10 cellular contexts compared by ENCODE assay signal in the genomic region with DNA sequence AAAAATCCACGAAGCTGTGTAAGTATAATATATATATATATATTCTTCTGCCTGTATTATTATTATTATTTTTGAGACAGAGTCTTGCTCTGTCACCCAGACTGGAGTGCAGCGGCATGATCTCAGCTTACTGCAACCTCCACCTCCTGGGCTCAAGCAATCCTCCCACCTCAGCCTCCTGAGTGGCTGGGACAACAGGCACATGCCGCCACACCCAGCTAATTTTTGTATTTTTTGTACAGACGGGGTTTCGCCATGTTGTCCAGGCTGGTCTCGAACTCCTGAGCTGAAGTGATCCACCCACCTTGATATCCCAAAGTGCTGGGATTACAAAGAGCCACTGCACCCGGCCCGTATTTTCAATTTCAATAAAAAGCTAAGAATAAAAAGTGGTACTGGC. TPM values are rescaled to one million over a fixed set of nuclear protein-coding genes. Genes with fewer than 3 reads are reported as not detected.
DNase-seq lines count a peak whose midpoint lies in the region; ATAC-seq and TF ChIP-seq lines count a peak whose summit lies in the region.
"Not testable (repeated sequence)": the region's sequence is repeated elsewhere in the genome, so short reads cannot be mapped to it uniquely, and the experiment has no call there.
"Had no signal": no experiment of that assay in that cellular context is flagged by ENCODE, and none has a peak within 500 bp of the region (broad histone marks: within the 10 kb centered on the region; RNA-seq: fewer than 3 reads in every experiment).

No MANE protein-coding gene starts in this region.

- H3K9ac ChIP-seq in NT2/D1 (ENCODE audit: insufficient read length, low read depth); rectal smooth muscle tissue (ENCODE audit: low read length): not testable (repeated sequence)

- H3K9me3 Mint-ChIP-seq in activated CD8-positive, alpha-beta memory T cell treated with anti-CD3 and anti-CD28 coated beads, Interleukin-2, amount 10 ng/mL, durations not matched to agents 7 days and 5 days (ENCODE audit: low read depth) = not testable (repeated sequence)

- CTCF ChIA-PET in activated CD8-positive, alpha-beta memory T cell treated with anti-CD3 and anti-CD28 coated beads, Interleukin-2, amount 10 ng/mL, durations not matched to agents 7 days and 5 days (lab: Charles Lee) = interaction anchor here (0.7 to 1.8 kb wide), 9 partner anchors 12 to 110 kb away, joined by 3 to 7 read pairs (median 3); a partner anchor contains a TSS

- intact Hi-C loops in breast epithelium (cut with DNase I; ENCODE audit: low total_unique reads); upper lobe of right lung (cut with DNase I): not testable (repeated sequence)

- H3K4me1 Mint-ChIP-seq in activated CD8-positive, alpha-beta memory T cell treated with anti-CD3 and anti-CD28 coated beads, Interleukin-2, amount 10 ng/mL, durations not matched to agents 7 days and 5 days = peaks cover 42% of the 10 kb centered on the region

- not testable (repeated sequence) for H3K9me2 ChIP-seq in DOHH2 (replicated peaks; ENCODE audit: control insufficient read depth, low read length)

- peak overlapping the region; percentile 80 for H3K4me3 ChIP-seq in DOHH2 (ENCODE audit: low read length)
- peak overlapping the region; percentile 99 for H3K4me3 ChIP-seq in NT2/D1 (ENCODE audit: insufficient read length, low read depth)
- H3K4me3 ChIP-seq in breast epithelium = peak overlapping the region; percentile 73 to 97 (median 96)
- H3K4me3 ChIP-seq in fibroblast of pulmonary artery (replicated peaks; ENCODE audit: low read depth, low read length) = peak overlapping the region; percentile 95
- peak overlapping the region; percentile 81 for H3K4me3 ChIP-seq in mesodermal cell (ENCODE audit: extremely low read depth, insufficient read depth, low read length, poor library complexity, severe bottlenecking)
- peak overlapping the region; percentile 88 for H3K4me3 ChIP-seq in rectal smooth muscle tissue (ENCODE audit: low read length)
- peak overlapping the region; percentile 81 for H3K4me3 ChIP-seq in upper lobe of right lung

- H3K36me3 Mint-ChIP-seq in activated CD8-positive, alpha-beta memory T cell treated with anti-CD3 and anti-CD28 coated beads, Interleukin-2, amount 10 ng/mL, durations not matched to agents 7 days and 5 days = peaks cover 21% of the 10 kb centered on the region

- peaks cover 43% of the 10 kb centered on the region for H3K27me3 ChIP-seq in DOHH2 (ENCODE audit: control insufficient read depth, low read length)
- not testable (repeated sequence) for H3K27me3 ChIP-seq in NT2/D1 (ENCODE audit: insufficient read depth, insufficient read length); breast epithelium; rectal smooth muscle tissue (ENCODE audit: control insufficient read depth, insufficient read depth, low read length); upper lobe of right lung

- H3K4me1 ChIP-seq in DOHH2 (ENCODE audit: control insufficient read depth, low read length) (peaks cover 45% of the 10 kb centered on the region), breast epithelium (peaks cover 19 to 34% of the 10 kb centered on the region in 2 donors), mesodermal cell (ENCODE audit: control insufficient read depth, insufficient read depth, low read length, poor library complexity, severe bottlenecking) (peaks cover 19% of the 10 kb centered on the region), rectal smooth muscle tissue (ENCODE audit: control insufficient read depth, insufficient read depth, low read length) (peaks cover 44% of the 10 kb centered on the region), upper lobe of right lung (peaks cover 48% of the 10 kb centered on the region)
- not testable (repeated sequence) for H3K4me1 ChIP-seq in NT2/D1 (ENCODE audit: insufficient read depth, insufficient read length)

- TF ChIP-seq CTCF in DOHH2 (IDR thresholded peaks at IDR 0.05; ENCODE audit: low read depth, low read length, poor library complexity, severe bottlenecking); breast epithelium (IDR thresholded peaks at IDR 0.05); fibroblast of pulmonary artery (IDR thresholded peaks at IDR 0.05; ENCODE audit: low read length, missing control alignments); upper lobe of right lung (IDR thresholded peaks at IDR 0.05): not testable (repeated sequence)

- not testable (repeated sequence) for H3K27me3 Mint-ChIP-seq in activated CD8-positive, alpha-beta memory T cell treated with anti-CD3 and anti-CD28 coated beads, Interleukin-2, amount 10 ng/mL, durations not matched to agents 7 days and 5 days

- ATAC-seq in activated CD8-positive, alpha-beta memory T cell treated with anti-CD3 and anti-CD28 coated beads, Interleukin-2, amount 10 ng/mL, durations not matched to agents 7 days and 5 days; upper lobe of right lung: not testable (repeated sequence)

- peaks cover 13% of the 10 kb centered on the region for H3F3A ChIP-seq in DOHH2 (ENCODE audit: control insufficient read depth, insufficient read depth)

- peaks cover 25% of the 10 kb centered on the region for H3K79me2 ChIP-seq in DOHH2 (ENCODE audit: control insufficient read depth, low read length)

- H3K27ac ChIP-seq in DOHH2 (ENCODE audit: low read depth, low read length); mesodermal cell (ENCODE audit: low read depth, low read length, severe bottlenecking): not testable (repeated sequence)
- H3K27ac ChIP-seq in breast epithelium (peak overlapping the region; percentile 98 to 99), rectal smooth muscle tissue (ENCODE audit: low read depth, low read length) (peak overlapping the region; percentile 100), upper lobe of right lung (peak overlapping the region; percentile 99)

- not testable (repeated sequence) for DNase-seq in NT2/D1 (ENCODE audit: low read depth, low spot score); activated CD8-positive, alpha-beta memory T cell treated with anti-CD3 and anti-CD28 coated beads, Interleukin-2, amount 10 ng/mL, durations not matched to agents 7 days and 5 days; breast epithelium (ENCODE audit: low spot score in 2 of 2); fibroblast of pulmonary artery (ENCODE audit: low read depth); upper lobe of right lung

- H3K36me3 ChIP-seq in DOHH2 (ENCODE audit: control insufficient read depth, low read length) = peaks cover 13% of the 10 kb centered on the region; the same call in 1 of the 2 replicates
- H3K36me3 ChIP-seq in NT2/D1 (ENCODE audit: insufficient read depth, insufficient read length, low read length) = peaks cover 55% of the 10 kb centered on the region
- not testable (repeated sequence) for H3K36me3 ChIP-seq in breast epithelium
- H3K36me3 ChIP-seq in mesodermal cell (ENCODE audit: control insufficient read depth, insufficient read depth, low read length) = peaks cover 43% of the 10 kb centered on the region
- H3K36me3 ChIP-seq in rectal smooth muscle tissue (ENCODE audit: control insufficient read depth, insufficient read depth, low read length) = peaks cover 28% of the 10 kb centered on the region
- peaks cover 39% of the 10 kb centered on the region for H3K36me3 ChIP-seq in upper lobe of right lung

- H3K4me2 ChIP-seq in DOHH2 (ENCODE audit: low read length) = peak overlapping the region; percentile 93

- 90 to 96% methylated on average over 5 to 6 of the region's 8 CpGs for WGBS in mesodermal cell (ENCODE audit: insufficient coverage in 2 of 2), 2 experiments

- H3K27ac Mint-ChIP-seq in activated CD8-positive, alpha-beta memory T cell treated with anti-CD3 and anti-CD28 coated beads, Interleukin-2, amount 10 ng/mL, durations not matched to agents 7 days and 5 days = peak overlapping the region; percentile 94

- peak overlapping the region; percentile 95 for H3K4me3 Mint-ChIP-seq in activated CD8-positive, alpha-beta memory T cell treated with anti-CD3 and anti-CD28 coated beads, Interleukin-2, amount 10 ng/mL, durations not matched to agents 7 days and 5 days

- not testable (repeated sequence) for H4K20me1 ChIP-seq in DOHH2 (ENCODE audit: control insufficient read depth, insufficient read depth, low read depth, low read length)

- TF ChIP-seq POLR2A in breast epithelium (IDR thresholded peaks at IDR 0.05) = not testable (repeated sequence)

- not testable (repeated sequence) for H3K9me3 ChIP-seq in DOHH2 (ENCODE audit: control insufficient read depth, insufficient read depth, low read length); NT2/D1 (ENCODE audit: insufficient read depth, low read length); breast epithelium; mesodermal cell (ENCODE audit: control insufficient read depth, low read length); upper lobe of right lung

RNA-seq across cellular contexts. Expression of a gene that starts 2.7 kb away (rescaled TPM):
- 10 to 100 TPM; 23.9 to 28.2 TPM for total RNA-seq in activated CD8-positive, alpha-beta memory T cell treated with anti-CD3 and anti-CD28 coated beads, Interleukin-2, amount 10 ng/mL, durations not matched to agents 7 days and 5 days
- 10 to 100 TPM; 45.2 to 61.3 (median 58.1) TPM for total RNA-seq in breast epithelium
- polyA plus RNA-seq in mesodermal cell (2013, experiment 1 of 2) = 7.8 TPM
- polyA plus RNA-seq in mesodermal cell (2013, experiment 2 of 2) = 7.7 TPM
- 21.8 TPM for total RNA-seq in upper lobe of right lung

RNA-seq across cellular contexts. Expression of a gene that starts 13.5 kb away (rescaled TPM):
- 10 to 100 TPM; 10.7 to 15.9 TPM for total RNA-seq in activated CD8-positive, alpha-beta memory T cell treated with anti-CD3 and anti-CD28 coated beads, Interleukin-2, amount 10 ng/mL, durations not matched to agents 7 days and 5 days
- 10 to 100 TPM; 10.9 to 18.3 (median 14.4) TPM for total RNA-seq in breast epithelium
- polyA plus RNA-seq in mesodermal cell (2013, experiment 1 of 2) = 26.7 TPM
- polyA plus RNA-seq in mesodermal cell (2013, experiment 2 of 2) = 22.6 TPM
- 10.8 TPM for total RNA-seq in upper lobe of right lung

RNA-seq across cellular contexts. Expression of a gene that starts 20.2 kb away (rescaled TPM):
- total RNA-seq in activated CD8-positive, alpha-beta memory T cell treated with anti-CD3 and anti-CD28 coated beads, Interleukin-2, amount 10 ng/mL, durations not matched to agents 7 days and 5 days = 10 to 100 TPM; 30.7 to 37.4 TPM
- 10 to 100 TPM; 19.3 to 19.6 (median 19.4) TPM for total RNA-seq in breast epithelium
- polyA plus RNA-seq in mesodermal cell (2013, experiment 1 of 2) = 20.0 TPM
- polyA plus RNA-seq in mesodermal cell (2013, experiment 2 of 2) = 18.6 TPM
- total RNA-seq in upper lobe of right lung = 31.5 TPM

RNA-seq across cellular contexts. Expression of a gene that starts 24.7 kb away (rescaled TPM):
- total RNA-seq in activated CD8-positive, alpha-beta memory T cell treated with anti-CD3 and anti-CD28 coated beads, Interleukin-2, amount 10 ng/mL, durations not matched to agents 7 days and 5 days = 10 to 100 TPM; 24.3 to 24.4 TPM
- 10 to 100 TPM; 20.3 to 28.2 (median 28.1) TPM for total RNA-seq in breast epithelium
- 24.1 TPM for polyA plus RNA-seq in mesodermal cell (2013, experiment 1 of 2)
- polyA plus RNA-seq in mesodermal cell (2013, experiment 2 of 2) = 21.9 TPM
- total RNA-seq in upper lobe of right lung = 15.3 TPM

RNA-seq across cellular contexts. Expression of a gene that starts 44.9 kb away (rescaled TPM):
- total RNA-seq in activated CD8-positive, alpha-beta memory T cell treated with anti-CD3 and anti-CD28 coated beads, Interleukin-2, amount 10 ng/mL, durations not matched to agents 7 days and 5 days = not detected
- total RNA-seq in breast epithelium (under 1 TPM in 1 of 3 donors, not detected in 2; 0.16 TPM), upper lobe of right lung (not detected)
- not detected for polyA plus RNA-seq in mesodermal cell (2013, experiment 1 of 2)
- 0.15 TPM for polyA plus RNA-seq in mesodermal cell (2013, experiment 2 of 2)
- total RNA-seq: dermis microvascular lymphatic vessel endothelial cell, RPMI7951 had no signal
